ENCODE assay signal across 8 cellular contexts in genomic region chr12:96489392-96490056, GRCh38. TPM values are rescaled to one million over a fixed set of nuclear protein-coding genes. Genes with fewer than 3 reads are reported as not detected.
DNase-seq lines count a peak whose midpoint lies in the region; ATAC-seq, FAIRE-seq and TF ChIP-seq lines count a peak whose summit lies in the region.

Gene CFAP54, plus strand, starts transcription at chr12:96489577. Its CDS starts 33 bp downstream, at chr12:96489610.

- no peaks in the 10 kb centered on the region for H3K4me1 ChIP-seq in smooth muscle cell (ENCODE audit: low read depth)

- peak; percentile 85 for DNase-seq in A172 (ENCODE audit: low spot score)
- peak; percentile 95 for DNase-seq in NCI-H2171 treated with DMSO at 0.1 percent for 48 hours (lab: John Stamatoyannopoulos, UW)
- DNase-seq in WERI-Rb-1 = peak; percentile 91
- DNase-seq in bronchial epithelial cell (ENCODE audit: low read depth) = peak; percentile 86
- peak; percentile 94 for DNase-seq in iPS-NIHi7 (ENCODE audit: extremely low spot score)
- peak; percentile 86 for DNase-seq in smooth muscle cell (lab: John Stamatoyannopoulos, UW; ENCODE audit: unreplicated experiment)

- H3K27me3 ChIP-seq in WERI-Rb-1 (ENCODE audit: insufficient read depth, low read depth, severe bottlenecking) (no peaks in the 10 kb centered on the region), bronchial epithelial cell (ENCODE audit: control insufficient read depth, insufficient read depth, low read length) (no peaks in the 10 kb centered on the region), smooth muscle cell (ENCODE audit: low read depth) (no peaks in the 10 kb centered on the region)

- H3F3A ChIP-seq in smooth muscle cell (ENCODE audit: low read depth) = no peaks in the 10 kb centered on the region

- H3K79me2 ChIP-seq in smooth muscle cell (ENCODE audit: low read depth) = no peaks in the 10 kb centered on the region

- peak within 1 kb of the TSS; percentile 94 for H3K4me2 ChIP-seq in smooth muscle cell

- no peaks in the 10 kb centered on the region for H4K20me1 ChIP-seq in smooth muscle cell (ENCODE audit: low read depth)

- ATAC-seq in GM18858 (IDR thresholded peaks at IDR 0.05; ENCODE audit: unreplicated experiment) (peak; percentile 82), HG03097 (IDR thresholded peaks at IDR 0.05; ENCODE audit: low FRiP score, unreplicated experiment) (peak; percentile 96)

- H2AFZ ChIP-seq in smooth muscle cell (ENCODE audit: low read depth) = peak within 1 kb of the TSS; percentile 97

- TF ChIP-seq CTCF in WERI-Rb-1 (IDR thresholded peaks at IDR 0.05; ENCODE audit: low read depth, low read length) (peak; percentile 87), bronchial epithelial cell (IDR thresholded peaks at IDR 0.05; ENCODE audit: insufficient read depth, low read length, severe bottlenecking) (peak; percentile 93), smooth muscle cell (IDR thresholded peaks at IDR 0.05; ENCODE audit: borderline replicate concordance, insufficient read depth, poor library complexity, severe bottlenecking) (peak; percentile 90)

- FAIRE-seq in bronchial epithelial cell (lab: Jason Lieb, UNC) = no peak

- H3K9ac ChIP-seq in smooth muscle cell (ENCODE audit: low read depth) = peak within 1 kb of the TSS; percentile 99

- no peaks in the 10 kb centered on the region for H3K36me3 ChIP-seq in WERI-Rb-1
- no peaks in the 10 kb centered on the region for H3K36me3 ChIP-seq in bronchial epithelial cell (ENCODE audit: control insufficient read depth, insufficient read depth, low read length)
- no peaks in the 10 kb centered on the region for H3K36me3 ChIP-seq in smooth muscle cell (ENCODE audit: low read depth)

- H3K27ac ChIP-seq in WERI-Rb-1 = no peak within 1 kb of the TSS
- peak within 1 kb of the TSS; percentile 88 for H3K27ac ChIP-seq in smooth muscle cell (ENCODE audit: low read depth)

- peak within 1 kb of the TSS; percentile 77 for H3K4me3 ChIP-seq in WERI-Rb-1 (ENCODE audit: low read depth, low read length)
- peak within 1 kb of the TSS; percentile 75 for H3K4me3 ChIP-seq in bronchial epithelial cell (ENCODE audit: low read depth, low read length)
- H3K4me3 ChIP-seq in smooth muscle cell = peak within 1 kb of the TSS; percentile 68

- WGBS in smooth muscle cell (ENCODE audit: low lambda C conversion rate) = 3% methylated on average over 51 of the region's 53 CpGs

- H3K9me3 ChIP-seq in WERI-Rb-1 (ENCODE audit: severe bottlenecking) (no peaks in the 10 kb centered on the region), smooth muscle cell (replicated peaks; ENCODE audit: low read depth) (no peaks in the 10 kb centered on the region)

RNA-seq across cellular contexts. Expression of gene CFAP54, which starts in this region (rescaled TPM):
- 0.96 and 4.9 TPM in 2 replicates for total RNA-seq in A172 (2014; rRNA removed; shearing (Covaris generic))
- total RNA-seq in bronchial epithelial cell = 0.26 TPM in 2 replicates
- total RNA-seq in smooth muscle cell = 0.31 and 0.67 TPM in 2 replicates
- polyA plus RNA-seq in smooth muscle cell = 0.35 TPM in 1 of 2 replicates, not detected in the other

Comparison
In these comparisons a context has a peak if more than half of its experiments do, and no peak if none do; other contexts are left out.
1. Peak in DNase-seq and H3K4me3 ChIP-seq in bronchial epithelial cell; RNA of the gene not detected or under 1 TPM.
2. Peak in DNase-seq, H3K4me3 ChIP-seq, H3K27ac ChIP-seq, H3K9ac ChIP-seq and H3K4me2 ChIP-seq in smooth muscle cell; RNA of the gene not detected or under 1 TPM.